8 cellular contexts compared by ENCODE assay signal in the genomic region with DNA sequence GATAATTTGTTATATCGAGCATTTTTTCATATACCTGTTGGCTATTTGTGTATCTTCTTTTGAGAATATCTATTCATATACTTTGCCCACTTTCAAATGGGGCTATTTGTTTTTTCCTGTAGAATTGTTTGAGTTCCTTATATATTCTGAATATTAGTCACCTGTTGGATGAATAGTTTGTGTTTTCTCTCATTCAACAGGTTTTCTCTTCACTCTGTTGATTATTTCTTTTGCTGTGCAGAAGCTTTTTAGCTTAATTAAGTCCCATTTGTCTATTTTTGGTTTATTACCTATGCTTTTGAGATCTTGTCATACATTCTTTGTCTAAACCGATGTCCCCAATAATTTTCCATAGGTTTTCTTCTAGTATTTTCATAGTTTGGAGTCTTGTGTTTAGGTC.
"Had no signal": no experiment of that assay in that cellular context is flagged by ENCODE, and none has a peak within 500 bp of the region (broad histone marks: within the 10 kb centered on the region; RNA-seq: fewer than 3 reads in every experiment).

No MANE protein-coding gene starts in this region.

- DNase-seq: GM23248, GOT3, H7, H9, HCEC 1CT, HFFc6 had no signal

- H3K4me1 ChIP-seq: HAP-1 had no signal

- H3K9me3 Mint-ChIP-seq: GM23338, H9, HFFc6 had no signal

- H3K36me3 ChIP-seq: HAP-1 had no signal

- H3K27ac Mint-ChIP-seq: GM23338, H9, HFFc6 had no signal

- H3K4me3 ChIP-seq: GM23248, GM23338, HAP-1 had no signal

- H3K27ac ChIP-seq: GM23248 had no signal

- H3K9me3 ChIP-seq: HAP-1 had no signal

- H3K4me3 Mint-ChIP-seq: GM23338, H9, HFFc6 had no signal
